In genomic region chr11:72778535-72779494, GRCh38 we compare ENCODE assay signal across 1 cellular context.
TF ChIP-seq lines count a peak whose summit lies in the region.

No MANE protein-coding gene starts in this region.

TF ChIP-seq in SK-N-SH, 30 proteins besides CTCF, POLR2A, EP300 and RAD21:
- TF ChIP-seq FOSL2 (IDR thresholded peaks at IDR 0.05; ENCODE audit: borderline replicate concordance, low read depth) (no peak), RCOR1 (IDR thresholded peaks at IDR 0.05; ENCODE audit: low read length) (no peak), RFX5 (IDR thresholded peaks at IDR 0.05; ENCODE audit: low read length) (no peak), USF2 (IDR thresholded peaks at IDR 0.05; ENCODE audit: borderline replicate concordance, low read depth, low read length) (no peak), MXI1 (IDR thresholded peaks at IDR 0.05; ENCODE audit: low read depth, low read length) (no peak), FOXM1 (IDR thresholded peaks at IDR 0.05; ENCODE audit: low read depth) (no peak), RXRA (IDR thresholded peaks at IDR 0.05; ENCODE audit: borderline replicate concordance, low read depth) (no peak), REST (IDR thresholded peaks at IDR 0.05; ENCODE audit: low read depth, low read length) (no peak), SIN3A (IDR thresholded peaks at IDR 0.05; ENCODE audit: borderline replicate concordance, low read depth, low read length) (no peak), POLR2AphosphoS5 (IDR thresholded peaks at IDR 0.05; ENCODE audit: low read depth, low read length) (no peak), IRF3 (IDR thresholded peaks at IDR 0.05; ENCODE audit: low read depth, low read length) (no peak)
TF ChIP-seq in SK-N-SH: peak in this region for 0.
